In genomic region chr11:75635009-75635909, GRCh38 we compare ENCODE assay signal across 12 cellular contexts. TPM values are rescaled to one million over a fixed set of nuclear protein-coding genes. Genes with fewer than 3 reads are reported as not detected.
DNase-seq lines count a peak whose midpoint lies in the region; ATAC-seq, FAIRE-seq and TF ChIP-seq lines count a peak whose summit lies in the region.
"Had no signal": no experiment of that assay in that cellular context is flagged by ENCODE, and none has a peak within 500 bp of the region (broad histone marks: within the 10 kb centered on the region; RNA-seq: fewer than 3 reads in every experiment).

No MANE protein-coding gene starts in this region.

- no peak for TF ChIP-seq CTCF in HFFc6 (IDR thresholded peaks at IDR 0.05)
- TF ChIP-seq CTCF in fibroblast of villous mesenchyme (IDR thresholded peaks at IDR 0.05; ENCODE audit: insufficient read depth, low read depth, low read length), result no peak

- H3K36me3 Mint-ChIP-seq in HFFc6 (ENCODE audit: low read depth), result no peaks in the 10 kb centered on the region

- peaks cover 0 to 9% of the 10 kb centered on the region in 2 donors for H3K4me1 ChIP-seq in small intestine (ENCODE audit: control insufficient read depth in 2 of 2, insufficient read depth in 1 of 2, low read depth in 1 of 2, low read length in 1 of 2)

- H3K27me3 Mint-ChIP-seq in HFFc6 (ENCODE audit: insufficient read depth), result peaks cover 13% of the 10 kb centered on the region

- H3K4me3 ChIP-seq in fibroblast of villous mesenchyme (ENCODE audit: low read depth, low read length) (no peak overlapping the region), small intestine (ENCODE audit: low read depth in 1 of 2, low read length in 2 of 2) (no peak overlapping the region)

- no peaks in the 10 kb centered on the region for H3K9me3 ChIP-seq in small intestine (ENCODE audit: control insufficient read depth, low read depth)

- in situ Hi-C loops in ACHN (cut with HindIII; ENCODE audit: low pct_ligation_motif_present, low pct_unique_long_range_greater_than_20kb, low sequenced_read_pairs), result no loop called here

- H3K27ac ChIP-seq in small intestine (ENCODE audit: low read depth in 1 of 2, low read length in 1 of 2), result peak overlapping the region in 1 of 2 donors; percentile 29
- H3K27ac ChIP-seq: HL-60 had no signal

- H3K4me3 Mint-ChIP-seq in HFFc6, result peak overlapping the region; percentile 27; the same call in 1 of the 2 replicates
- H3K4me3 Mint-ChIP-seq: stimulated activated naive CD8-positive, alpha-beta T cell treated with anti-CD3 and anti-CD28 coated beads, Interleukin-15, amount 100 ng/mL, for 72 hours had no signal

- H3K9me3 Mint-ChIP-seq in HFFc6, result no peaks in the 10 kb centered on the region
- H3K9me3 Mint-ChIP-seq: stimulated activated naive CD8-positive, alpha-beta T cell treated with anti-CD3 and anti-CD28 coated beads, Interleukin-15, amount 100 ng/mL, for 72 hours had no signal

- ATAC-seq in GM21360 (IDR thresholded peaks at IDR 0.05; ENCODE audit: unreplicated experiment), result no peak
- ATAC-seq: activated CD4-positive, CD25-positive, alpha-beta regulatory T cell treated with anti-CD3 and anti-CD28 coated beads, Interleukin-2, amount 50 U/mL, for 24 hours; stimulated activated naive CD8-positive, alpha-beta T cell treated with anti-CD3 and anti-CD28 coated beads, Interleukin-15, amount 100 ng/mL, for 72 hours had no signal

- no peaks in the 10 kb centered on the region for H3K36me3 ChIP-seq in small intestine (ENCODE audit: control insufficient read depth in 2 of 2, insufficient read depth in 2 of 2, low read length in 2 of 2)

- no peak overlapping the region for H3K27ac Mint-ChIP-seq in HFFc6
- H3K27ac Mint-ChIP-seq: stimulated activated naive CD8-positive, alpha-beta T cell treated with anti-CD3 and anti-CD28 coated beads, Interleukin-15, amount 100 ng/mL, for 72 hours had no signal

- H3K27me3 ChIP-seq in small intestine (ENCODE audit: control insufficient read depth in 2 of 2, insufficient read depth in 2 of 2, low read length in 2 of 2), result peaks cover 0 to 2% of the 10 kb centered on the region in 2 donors

- 38 to 47% (median 39%) methylated on average over 19 of the region's 19 CpGs for WGBS in small intestine, 3 donors

- peaks cover 21% of the 10 kb centered on the region for H3K4me1 Mint-ChIP-seq in HFFc6 (ENCODE audit: low read depth)
- H3K4me1 Mint-ChIP-seq: stimulated activated naive CD8-positive, alpha-beta T cell treated with anti-CD3 and anti-CD28 coated beads, Interleukin-15, amount 100 ng/mL, for 72 hours had no signal

- FAIRE-seq in small intestine (lab: Jason Lieb, UNC), result no peak

- DNase-seq in HFFc6 (no peak), NCI-H69 (lab: John Stamatoyannopoulos, UW) (peak; percentile 97), fibroblast of villous mesenchyme (ENCODE audit: low read depth) (peak; percentile 28), small intestine (peak; percentile 17), mesenteric fat pad (ENCODE audit: low spot score) (no peak), globus pallidus (ENCODE audit: low spot score) (no peak), ACHN (no peak)
- DNase-seq: GOT3; stimulated activated naive CD8-positive, alpha-beta T cell treated with anti-CD3 and anti-CD28 coated beads, Interleukin-15, amount 100 ng/mL, for 72 hours had no signal

RNA-seq across cellular contexts. Expression of gene MAP6, which starts 33.6 kb away (rescaled TPM):
- total RNA-seq in HFFc6 (2021; fragmentation: NEBNext Ultra II Directional; extraction: Animal tissue kit (Norgen Biotek cat#: 25700)), result 1 to 10 TPM in 3 of 6 experiments, under 1 TPM in 3; 0.53 to 4.3 (median 0.96) TPM
- 2.9 and 3.0 TPM in 2 replicates for total RNA-seq in fibroblast of villous mesenchyme
- 1 to 10 TPM in 1 of 3 donors, under 1 TPM in 1, not detected in 1; 0.54 to 2.9 TPM for polyA plus RNA-seq in small intestine
- 4.8 TPM for total RNA-seq in mesenteric fat pad

Comparison
In these comparisons a context has a peak if more than half of its experiments do, and no peak if none do; other contexts are left out.
1. DNase-seq: peak in NCI-H69 (single experiment), fibroblast of villous mesenchyme (single experiment) and small intestine (single experiment); none in HFFc6 (single experiment), mesenteric fat pad (single experiment), globus pallidus (single experiment) and ACHN (single experiment).